ENCODE assay signal across 8 cellular contexts in the genomic region with DNA sequence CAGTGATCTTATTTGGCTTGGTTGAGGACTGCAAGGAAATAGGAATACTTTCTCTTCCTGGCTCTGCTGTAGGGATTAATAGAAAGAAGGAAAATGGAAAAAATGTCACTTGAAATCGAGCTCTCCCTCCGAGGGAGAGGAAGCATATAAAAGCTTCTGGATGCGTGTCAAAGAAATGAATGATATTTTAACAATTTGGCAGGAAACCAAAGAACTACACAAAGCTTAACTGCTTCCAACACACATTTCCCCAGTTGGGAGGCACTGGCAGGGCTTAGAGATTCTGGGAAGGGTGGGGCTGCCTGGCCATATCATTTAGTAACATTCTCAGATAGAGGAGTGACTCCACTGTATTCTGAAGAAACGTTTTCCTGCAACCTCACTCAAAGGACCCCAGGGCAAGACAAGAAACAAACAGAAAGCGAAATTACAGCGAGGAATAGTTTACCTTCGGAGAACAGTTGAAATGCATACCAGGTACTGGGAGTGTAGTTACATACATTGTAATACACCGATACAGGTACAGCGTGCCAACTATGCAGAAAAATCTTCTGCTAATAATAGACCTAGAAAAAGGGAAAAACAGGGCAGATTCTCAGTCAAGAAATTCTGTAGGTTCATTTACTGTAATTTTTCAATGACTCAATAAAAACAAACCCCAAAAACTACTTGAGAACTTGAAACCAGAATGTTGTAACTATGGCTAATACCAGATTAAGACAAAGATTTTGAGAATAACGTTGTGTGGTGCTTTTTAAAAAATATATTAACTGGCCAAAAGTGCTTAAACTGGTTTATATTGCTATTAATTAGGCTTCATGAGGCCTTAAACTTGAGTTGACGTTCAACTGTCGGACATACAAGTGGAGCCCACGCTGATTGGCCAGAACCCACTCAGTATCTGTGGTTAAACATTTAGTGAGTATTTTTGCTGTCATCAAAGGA.
A peak's percentile ranks its signal among the peaks of the same experiment; 100 is the strongest.
DNase-seq lines count a peak whose midpoint lies in the region; ATAC-seq, FAIRE-seq and TF ChIP-seq lines count a peak whose summit lies in the region.

No MANE protein-coding gene starts in this region.

- H3K27ac ChIP-seq in astrocyte (ENCODE audit: low read depth, low read length) (peak overlapping the region; percentile 85), subcutaneous abdominal adipose tissue (ENCODE audit: low read depth, low read length) (peak overlapping the region; percentile 61)

- no peaks in the 10 kb centered on the region for H3K27me3 ChIP-seq in astrocyte (ENCODE audit: insufficient read depth, low read length)
- no peaks in the 10 kb centered on the region for H3K27me3 ChIP-seq in subcutaneous abdominal adipose tissue (ENCODE audit: control insufficient read depth in 5 of 5, insufficient read depth in 4 of 5, low read length in 5 of 5)

- no peaks in the 10 kb centered on the region for H3K36me3 Mint-ChIP-seq in astrocyte (ENCODE audit: low read depth, unreplicated experiment)
- peaks cover 34% of the 10 kb centered on the region for H3K36me3 Mint-ChIP-seq in activated T-cell treated with anti-CD3 and anti-CD28 coated beads, Interleukin-2, amount 50 U/mL, for 4 hours (ENCODE audit: insufficient read depth)

- FAIRE-seq in astrocyte (lab: Jason Lieb, UNC), result peak; percentile 50

- no peaks in the 10 kb centered on the region for H4K20me1 ChIP-seq in astrocyte (ENCODE audit: insufficient read depth, low read length)

- H3K9ac ChIP-seq in astrocyte (ENCODE audit: low read length), result peak overlapping the region; percentile 17
- H3K9ac ChIP-seq in subcutaneous abdominal adipose tissue (ENCODE audit: low read length in 5 of 5), result peak overlapping the region in 2 of 5 donors; percentile 12 to 31

- peak overlapping the region; percentile 8 for H3K4me3 ChIP-seq in astrocyte (ENCODE audit: insufficient read depth, low read depth, low read length)
- peak overlapping the region; percentile 19 to 38 (median 35) for H3K4me3 ChIP-seq in subcutaneous abdominal adipose tissue (ENCODE audit: low read depth in 1 of 5, low read length in 5 of 5)

- H3K27ac Mint-ChIP-seq in astrocyte (ENCODE audit: unreplicated experiment), result peak overlapping the region; percentile 5

- H2AFZ ChIP-seq in astrocyte (ENCODE audit: low read depth, low read length), result no peak overlapping the region

- no peaks in the 10 kb centered on the region for H3K9me3 Mint-ChIP-seq in astrocyte (ENCODE audit: unreplicated experiment)
- no peaks in the 10 kb centered on the region for H3K9me3 Mint-ChIP-seq in activated T-cell treated with anti-CD3 and anti-CD28 coated beads, Interleukin-2, amount 50 U/mL, for 4 hours

- H3K4me2 ChIP-seq in astrocyte (ENCODE audit: low read length), result peak overlapping the region; percentile 87

- no peaks in the 10 kb centered on the region for H3K27me3 Mint-ChIP-seq in astrocyte (ENCODE audit: low read depth, unreplicated experiment)
- H3K27me3 Mint-ChIP-seq in activated T-cell treated with anti-CD3 and anti-CD28 coated beads, Interleukin-2, amount 50 U/mL, for 4 hours (ENCODE audit: low read depth), result no peaks in the 10 kb centered on the region

- H3K4me1 Mint-ChIP-seq in astrocyte (ENCODE audit: low read depth, unreplicated experiment), result peaks cover 20% of the 10 kb centered on the region
- peaks cover 18% of the 10 kb centered on the region for H3K4me1 Mint-ChIP-seq in activated T-cell treated with anti-CD3 and anti-CD28 coated beads, Interleukin-2, amount 50 U/mL, for 4 hours (ENCODE audit: low read depth)

- no peak overlapping the region for H3K4me3 Mint-ChIP-seq in astrocyte (ENCODE audit: unreplicated experiment)
- no peak overlapping the region for H3K4me3 Mint-ChIP-seq in activated T-cell treated with anti-CD3 and anti-CD28 coated beads, Interleukin-2, amount 50 U/mL, for 4 hours

- no peak for TF ChIP-seq CTCF in astrocyte (IDR thresholded peaks at IDR 0.05; ENCODE audit: insufficient read depth, low read depth, low read length)

- H3K4me1 ChIP-seq in astrocyte (ENCODE audit: insufficient read depth, low read length) (peaks cover 26% of the 10 kb centered on the region), subcutaneous abdominal adipose tissue (ENCODE audit: control insufficient read depth in 5 of 5, insufficient read depth in 5 of 5, low read length in 5 of 5) (peaks cover 0 to 38% (median 26%) of the 10 kb centered on the region in 5 donors)

- H3K36me3 ChIP-seq in astrocyte (ENCODE audit: insufficient read depth, low read length), result no peaks in the 10 kb centered on the region
- H3K36me3 ChIP-seq in subcutaneous abdominal adipose tissue (ENCODE audit: control insufficient read depth in 5 of 5, insufficient read depth in 5 of 5, low read length in 5 of 5), result no peaks in the 10 kb centered on the region

- DNase-seq in HS-5 (ENCODE audit: low read depth) (peak; percentile 67), astrocyte (ENCODE audit: low read depth) (peak; percentile 78), hepatic stellate cell (ENCODE audit: low spot score) (peak; percentile 20), NCI-H187 (lab: John Stamatoyannopoulos, UW) (no peak), C1 segment of cervical spinal cord (lab: John Stamatoyannopoulos, UW) (no peak)
- no peak for DNase-seq in activated T-cell treated with anti-CD3 and anti-CD28 coated beads, Interleukin-2, amount 50 U/mL, for 4 hours

- ATAC-seq in activated T-cell treated with anti-CD3 and anti-CD28 coated beads, Interleukin-2, amount 50 U/mL, for 4 hours, result no peak
- ATAC-seq in HG02973 (IDR thresholded peaks at IDR 0.05; ENCODE audit: unreplicated experiment), result no peak

- H3K9me3 ChIP-seq in astrocyte (ENCODE audit: insufficient read depth, low read depth, low read length) (no peaks in the 10 kb centered on the region), subcutaneous abdominal adipose tissue (ENCODE audit: control insufficient read depth in 5 of 5, low read length in 5 of 5) (no peaks in the 10 kb centered on the region)

- H3K79me2 ChIP-seq in astrocyte (ENCODE audit: insufficient read depth, low read length), result no peaks in the 10 kb centered on the region

Comparison
In these comparisons a context has a peak if more than half of its experiments do, and no peak if none do; other contexts are left out.
1. DNase-seq: peak in HS-5 (single experiment), astrocyte (single experiment) and hepatic stellate cell (single experiment); none in activated T-cell treated with anti-CD3 and anti-CD28 coated beads, Interleukin-2, amount 50 U/mL, for 4 hours (single experiment), NCI-H187 (0 of 2) and C1 segment of cervical spinal cord (0 of 14).